ENCODE assay signal across 12 cellular contexts in the genomic region with DNA sequence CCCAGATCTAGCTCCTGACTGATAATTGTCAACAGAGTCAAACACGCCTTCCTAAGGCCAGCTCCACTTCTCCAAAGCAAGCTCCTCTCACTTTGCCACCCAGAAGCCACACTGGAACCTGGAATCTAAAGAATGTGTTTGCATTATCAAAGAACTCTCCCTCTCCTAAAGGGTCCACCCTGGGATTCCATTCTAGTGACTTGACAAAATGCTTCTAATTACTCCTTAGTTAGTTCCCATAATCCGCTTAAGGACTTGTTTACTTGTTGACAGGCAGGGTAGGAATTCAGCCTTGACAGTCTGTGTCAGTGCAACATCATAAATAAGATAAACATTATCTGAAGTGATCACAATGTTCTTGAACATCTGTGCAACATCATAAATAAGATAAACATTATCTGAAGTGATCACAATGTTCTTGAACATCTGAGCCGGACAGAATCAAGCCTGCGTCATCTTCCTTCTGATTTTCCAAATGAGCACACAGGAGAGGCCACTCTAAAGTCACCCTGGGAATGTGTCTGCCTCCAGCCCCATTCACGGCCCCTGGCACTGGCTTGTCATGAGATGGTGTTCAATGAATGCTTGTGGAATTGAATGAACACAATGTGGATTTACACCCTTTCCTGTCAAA.
DNase-seq lines count a peak whose midpoint lies in the region; ATAC-seq and TF ChIP-seq lines count a peak whose summit lies in the region.
"Had no signal": no experiment of that assay in that cellular context is flagged by ENCODE, and none has a peak within 500 bp of the region (broad histone marks: within the 10 kb centered on the region; RNA-seq: fewer than 3 reads in every experiment).

No MANE protein-coding gene starts in this region.

- H3K4me3 ChIP-seq in epithelial cell of esophagus (ENCODE audit: low read length), result peak overlapping the region; percentile 73
- H3K4me3 ChIP-seq: BLaER1 treated with 17β-estradiol and CSF1 and Interleukin-3, amounts not matched to agents 10 nM and 100 nM; GM12878 had no signal

- DNase-seq in AG08396 (ENCODE audit: low spot score), result peak; percentile 59
- peak; percentile 33 for DNase-seq in NCI-H460 (ENCODE audit: extremely low read depth, low read depth)
- DNase-seq in epithelial cell of esophagus (ENCODE audit: low read depth), result peak; percentile 53
- peak; percentile 5 for DNase-seq in left kidney (ENCODE audit: low read depth, low spot score)
- no peak for DNase-seq in activated naive CD4-positive, alpha-beta T cell treated with Interleukin-2 at 50 U/mL for 16 hours
- no peak for DNase-seq in superior temporal gyrus (ENCODE audit: extremely low spot score)
- no peak for DNase-seq in NCI-H146 (lab: John Stamatoyannopoulos, UW)
- DNase-seq: NCI-H2029 had no signal

- TF ChIP-seq CTCF in epithelial cell of esophagus (IDR thresholded peaks at IDR 0.05; ENCODE audit: insufficient read depth, low read depth, low read length, missing control alignments), result no peak

- ATAC-seq in activated T-helper 17 cell treated with anti-CD3 and anti-CD28 coated beads, Interleukin-2, amount 50 U/mL, for 72 hours (replicated peaks), result no peak
- ATAC-seq: GM12878 had no signal

- H3K36me3 Mint-ChIP-seq in activated T-helper 17 cell treated with anti-CD3 and anti-CD28 coated beads, Interleukin-2, amount 50 U/mL, for 72 hours (ENCODE audit: low read depth), result no peaks in the 10 kb centered on the region

- H3K4me3 Mint-ChIP-seq in activated T-helper 17 cell treated with anti-CD3 and anti-CD28 coated beads, Interleukin-2, amount 50 U/mL, for 72 hours, result no peak overlapping the region
- H3K4me3 Mint-ChIP-seq: central memory CD8-positive, alpha-beta T cell had no signal

- H3K4me1 Mint-ChIP-seq in activated T-helper 17 cell treated with anti-CD3 and anti-CD28 coated beads, Interleukin-2, amount 50 U/mL, for 72 hours, result no peaks in the 10 kb centered on the region
- H3K4me1 Mint-ChIP-seq: central memory CD8-positive, alpha-beta T cell had no signal

- no peak overlapping the region for H3K27ac Mint-ChIP-seq in activated T-helper 17 cell treated with anti-CD3 and anti-CD28 coated beads, Interleukin-2, amount 50 U/mL, for 72 hours

- H3K9me3 Mint-ChIP-seq in activated T-helper 17 cell treated with anti-CD3 and anti-CD28 coated beads, Interleukin-2, amount 50 U/mL, for 72 hours, result no peaks in the 10 kb centered on the region

- peaks cover 12% of the 10 kb centered on the region for H3K27me3 Mint-ChIP-seq in activated T-helper 17 cell treated with anti-CD3 and anti-CD28 coated beads, Interleukin-2, amount 50 U/mL, for 72 hours
- H3K27me3 Mint-ChIP-seq: central memory CD8-positive, alpha-beta T cell had no signal

Comparison
In these comparisons a context has a peak if more than half of its experiments do, and no peak if none do; other contexts are left out.
1. DNase-seq: peak in AG08396 (single experiment), NCI-H460 (single experiment), epithelial cell of esophagus (single experiment) and left kidney (single experiment); none in activated naive CD4-positive, alpha-beta T cell treated with Interleukin-2 at 50 U/mL for 16 hours (single experiment), superior temporal gyrus (single experiment) and NCI-H146 (single experiment).